Comparison of ENCODE assay signal across 10 cellular contexts in genomic region chr18:32760391-32760790, GRCh38. TPM values are rescaled to one million over a fixed set of nuclear protein-coding genes. Genes with fewer than 3 reads are reported as not detected.
DNase-seq lines count a peak whose midpoint lies in the region; ATAC-seq, FAIRE-seq and TF ChIP-seq lines count a peak whose summit lies in the region.
"Had no signal": no experiment of that assay in that cellular context is flagged by ENCODE, and none has a peak within 500 bp of the region (broad histone marks: within the 10 kb centered on the region; RNA-seq: fewer than 3 reads in every experiment).

No MANE protein-coding gene starts in this region.

- FAIRE-seq in frontal cortex (lab: Jason Lieb, UNC) = no peak

- peaks cover 0 to 2% of the 10 kb centered on the region in 2 donors for H3K27me3 ChIP-seq in tibial artery

- no peak overlapping the region for H3K4me3 ChIP-seq in tibial artery

- H3K9me3 ChIP-seq in tibial artery = no peaks in the 10 kb centered on the region

- intact Hi-C loops in tibial artery (cut with DNase I; ENCODE audit: low total_unique reads) = no loop called here

- no peaks in the 10 kb centered on the region for H3K4me1 ChIP-seq in tibial artery

- no peaks in the 10 kb centered on the region for H3K36me3 ChIP-seq in tibial artery

- DNase-seq in CD1c-positive myeloid dendritic cell (ENCODE audit: extremely low spot score) (peak; percentile 3), NOMO-1 (lab: John Stamatoyannopoulos, UW; ENCODE audit: unreplicated experiment in 2 of 2) (peak; percentile 8 to 53), AG08396 (ENCODE audit: low spot score) (no peak), dermis blood vessel endothelial cell (no peak), tibial artery (no peak), frontal cortex (ENCODE audit: low spot score in 2 of 2) (no peak)
- DNase-seq: mesenchymal stem cell had no signal

- no peak overlapping the region for H3K27ac ChIP-seq in tibial artery
- H3K27ac ChIP-seq: HL-60 had no signal

- ATAC-seq in GM19372 (IDR thresholded peaks at IDR 0.05; ENCODE audit: low read depth, unreplicated experiment) (peak; percentile 99), HG02943 (IDR thresholded peaks at IDR 0.05; ENCODE audit: low read depth, unreplicated experiment) (peak; percentile 99)

- TF ChIP-seq CTCF in tibial artery (IDR thresholded peaks at IDR 0.05) = no peak

RNA-seq across cellular contexts. Expression of gene KLHL14, which starts 12.4 kb away (rescaled TPM):
- 0.85 and 0.93 TPM in 2 replicates for total RNA-seq in dermis blood vessel endothelial cell
- 53.0 TPM for total RNA-seq in frontal cortex

Comparison
In these comparisons a context has a peak if more than half of its experiments do, and no peak if none do; other contexts are left out.
1. DNase-seq: peak in CD1c-positive myeloid dendritic cell (single experiment) and NOMO-1 (2 of 2); none in AG08396 (single experiment), dermis blood vessel endothelial cell (single experiment), tibial artery (0 of 2) and frontal cortex (0 of 2).
2. RNA of gene KLHL14, which starts 12.4 kb away (total RNA-seq): 53.0 TPM in frontal cortex (single experiment); 0.85 to 0.93 TPM in dermis blood vessel endothelial cell; every median in the first group is over 10 times any median in the second.